In the genomic region with DNA sequence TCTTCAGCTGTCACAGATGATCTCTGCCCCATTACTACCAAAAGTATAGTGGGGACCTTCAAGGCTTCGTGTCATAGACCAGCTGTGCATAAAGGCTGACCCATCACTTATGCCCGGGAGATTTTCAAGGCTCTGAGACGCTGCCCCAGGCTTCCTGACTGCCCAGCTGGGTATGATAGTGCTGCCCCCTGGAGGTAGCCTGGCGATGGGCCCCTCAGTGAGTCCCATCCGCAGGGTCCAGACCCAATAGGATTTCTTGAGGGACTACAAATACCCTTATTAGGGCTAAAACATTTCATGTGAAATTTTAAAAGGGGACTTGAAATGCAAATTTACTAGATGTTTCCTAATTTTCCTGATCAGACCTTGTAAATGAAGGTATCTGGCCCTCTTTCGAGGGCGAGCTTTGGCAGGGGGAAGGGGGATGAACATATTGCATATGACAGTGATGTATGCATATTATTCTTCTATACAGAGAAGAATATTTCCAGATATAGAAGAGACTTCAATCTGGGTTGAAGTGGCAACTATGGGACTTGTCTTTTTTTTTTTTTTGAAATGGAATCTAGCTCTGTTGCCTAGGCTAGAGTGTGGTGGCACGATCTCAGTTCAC, we compare ENCODE assay signal across 8 cellular contexts.
DNase-seq lines count a peak whose midpoint lies in the region; ATAC-seq and TF ChIP-seq lines count a peak whose summit lies in the region.

No MANE protein-coding gene starts in this region.

- ATAC-seq in HG03521 (IDR thresholded peaks at IDR 0.05; ENCODE audit: unreplicated experiment): no peak

- H3K27ac ChIP-seq in caudate nucleus (ENCODE audit: low read depth, low read length): no peak overlapping the region

- DNase-seq in OCI-M1 (lab: John Stamatoyannopoulos, UW): peak; percentile 62
- DNase-seq in activated T-helper 9 cell treated with anti-CD3 and anti-CD28 coated beads, Interleukin-2, amount 50 U/mL, for 16 hours (ENCODE audit: low read depth): peak; percentile 57
- DNase-seq in iPS-NIHi7 (ENCODE audit: extremely low spot score): peak; percentile 78
- DNase-seq in stimulated activated CD8-positive, alpha-beta memory T cell treated with anti-CD3 and anti-CD28 coated beads, Interleukin-4, amount 100 ng/mL, for 24 hours (ENCODE audit: low read depth): peak; percentile 61
- no peak for DNase-seq in caudate nucleus (lab: John Stamatoyannopoulos, UW)
- DNase-seq in KG1 (lab: John Stamatoyannopoulos, UW): no peak

- no peak overlapping the region for H3K4me3 ChIP-seq in GM12875 (ENCODE audit: low read depth, low read length)

- peak; percentile 88 for TF ChIP-seq CTCF in GM12875 (IDR thresholded peaks at IDR 0.05; ENCODE audit: borderline replicate concordance, insufficient read depth, low read depth, low read length)

Comparison
In these comparisons a context has a peak if more than half of its experiments do, and no peak if none do; other contexts are left out.
1. DNase-seq: peak in OCI-M1 (single experiment), activated T-helper 9 cell treated with anti-CD3 and anti-CD28 coated beads, Interleukin-2, amount 50 U/mL, for 16 hours (single experiment), iPS-NIHi7 (single experiment) and stimulated activated CD8-positive, alpha-beta memory T cell treated with anti-CD3 and anti-CD28 coated beads, Interleukin-4, amount 100 ng/mL, for 24 hours (single experiment); none in caudate nucleus (0 of 61) and KG1 (single experiment).